In the genomic region with DNA sequence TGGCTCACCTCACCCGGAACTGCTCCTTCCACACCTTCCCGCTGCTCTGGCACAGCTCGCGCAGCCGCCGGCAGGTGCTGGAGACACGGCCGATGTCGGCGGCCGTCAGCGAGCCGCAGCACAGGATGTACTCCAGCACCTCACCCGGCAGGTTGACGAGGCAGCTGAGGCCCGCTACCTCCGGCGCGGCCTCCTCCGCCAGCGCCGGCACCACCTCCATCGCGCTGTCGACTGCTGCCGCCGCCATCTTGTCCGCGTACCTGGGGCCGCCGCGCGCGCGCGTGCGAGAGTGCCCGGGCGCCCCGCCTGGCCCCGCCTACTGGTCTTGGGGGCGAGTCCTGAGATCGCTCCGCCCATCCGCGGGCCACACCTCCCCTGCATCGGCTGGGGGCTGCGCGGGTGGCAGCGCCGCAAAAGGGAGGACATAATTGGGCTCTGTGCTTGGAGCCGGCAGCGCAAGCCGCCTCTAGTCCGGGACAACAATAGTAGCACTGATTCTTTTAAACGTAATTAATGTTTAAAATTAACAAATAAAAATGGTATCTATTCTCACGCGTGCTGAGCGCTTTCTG, we compare ENCODE assay signal across 8 cellular contexts. TPM values are rescaled to one million over a fixed set of nuclear protein-coding genes. Genes with fewer than 3 reads are reported as not detected.
A peak's percentile ranks its signal among the peaks of the same experiment; 100 is the strongest.
DNase-seq lines count a peak whose midpoint lies in the region; ATAC-seq and TF ChIP-seq lines count a peak whose summit lies in the region.

A gene with protein sequence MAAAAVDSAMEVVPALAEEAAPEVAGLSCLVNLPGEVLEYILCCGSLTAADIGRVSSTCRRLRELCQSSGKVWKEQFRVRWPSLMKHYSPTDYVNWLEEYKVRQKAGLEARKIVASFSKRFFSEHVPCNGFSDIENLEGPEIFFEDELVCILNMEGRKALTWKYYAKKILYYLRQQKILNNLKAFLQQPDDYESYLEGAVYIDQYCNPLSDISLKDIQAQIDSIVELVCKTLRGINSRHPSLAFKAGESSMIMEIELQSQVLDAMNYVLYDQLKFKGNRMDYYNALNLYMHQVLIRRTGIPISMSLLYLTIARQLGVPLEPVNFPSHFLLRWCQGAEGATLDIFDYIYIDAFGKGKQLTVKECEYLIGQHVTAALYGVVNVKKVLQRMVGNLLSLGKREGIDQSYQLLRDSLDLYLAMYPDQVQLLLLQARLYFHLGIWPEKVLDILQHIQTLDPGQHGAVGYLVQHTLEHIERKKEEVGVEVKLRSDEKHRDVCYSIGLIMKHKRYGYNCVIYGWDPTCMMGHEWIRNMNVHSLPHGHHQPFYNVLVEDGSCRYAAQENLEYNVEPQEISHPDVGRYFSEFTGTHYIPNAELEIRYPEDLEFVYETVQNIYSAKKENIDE (minus strand): TSS at position 261 of the 572 bp plus-strand sequence. CDS start 14 bp downstream, at position 247.

- H3K4me1 ChIP-seq in BLaER1 (peaks cover 20% of the 10 kb centered on the region), liver (ENCODE audit: control insufficient read depth in 4 of 4, insufficient read depth in 4 of 4, low read length in 3 of 4) (peaks cover 5 to 24% (median 14%) of the 10 kb centered on the region in 4 donors)

- H3K27ac ChIP-seq in BLaER1 (peak within 1 kb of the TSS; percentile 86), liver (ENCODE audit: low read depth in 1 of 2, low read length in 2 of 2) (peak within 1 kb of the TSS; percentile 76 to 82)

- H4K20me1 ChIP-seq in BLaER1 = peaks cover 17% of the 10 kb centered on the region

- peak; percentile 84 for ATAC-seq in GM19328 (IDR thresholded peaks at IDR 0.05; ENCODE audit: unreplicated experiment)
- peak; percentile 84 for ATAC-seq in HG03469 (IDR thresholded peaks at IDR 0.05; ENCODE audit: unreplicated experiment)

- H3K4me3 ChIP-seq in BLaER1 (peak within 1 kb of the TSS; percentile 87), liver (ENCODE audit: low read depth in 1 of 3, low read length in 3 of 3) (peak within 1 kb of the TSS; percentile 87 to 97 (median 93))

- TF ChIP-seq CTCF in liver (IDR thresholded peaks at IDR 0.05; ENCODE audit: low read depth, low read length, missing input control) = no peak

- no peaks in the 10 kb centered on the region for H3K27me3 ChIP-seq in BLaER1
- H3K27me3 ChIP-seq in liver (ENCODE audit: control insufficient read depth in 4 of 4, insufficient read depth in 4 of 4, low read length in 3 of 4) = no peaks in the 10 kb centered on the region

- peaks cover 8% of the 10 kb centered on the region for H3K9me3 ChIP-seq in BLaER1
- no peaks in the 10 kb centered on the region for H3K9me3 ChIP-seq in liver (ENCODE audit: control insufficient read depth in 4 of 4, low read length in 3 of 4)

- WGBS in liver = 3% methylated on average over 59 of the region's 59 CpGs

- peak within 1 kb of the TSS; percentile 92 for H3K4me2 ChIP-seq in BLaER1

- H3K36me3 ChIP-seq in BLaER1 = peaks cover 28% of the 10 kb centered on the region
- H3K36me3 ChIP-seq in liver (ENCODE audit: control insufficient read depth in 4 of 4, insufficient read depth in 3 of 4, low read depth in 1 of 4, low read length in 3 of 4) = peaks cover 0 to 7% (median 2%) of the 10 kb centered on the region in 4 donors

- H3K9ac ChIP-seq in BLaER1 (peak within 1 kb of the TSS; percentile 90), liver (ENCODE audit: low read depth in 1 of 2, low read length in 2 of 2) (peak within 1 kb of the TSS; percentile 1 to 65)

- TF ChIP-seq RAD21 in liver (IDR thresholded peaks at IDR 0.05) = peak in 1 of 2 donors; percentile 15

- DNase-seq in NCI-H526 treated with DMSO at 0.1 percent for 48 hours (lab: John Stamatoyannopoulos, UW) (peak; percentile 75), dermis blood vessel endothelial cell (peak; percentile 92)
- DNase-seq in activated CD4-positive, alpha-beta T cell treated with anti-CD3 and anti-CD28 coated beads, Interleukin-2, amount 50 U/mL, for 4 hours = peak; percentile 90
- peak; percentile 94 for DNase-seq in stimulated activated CD4-positive, alpha-beta T cell treated with anti-CD3 and anti-CD28 coated beads, Interleukin-4, amount 100 ng/mL, for 1 hour

TF ChIP-seq in liver, 16 proteins besides CTCF, POLR2A, EP300 and RAD21:
- TF ChIP-seq, protein P1, sequence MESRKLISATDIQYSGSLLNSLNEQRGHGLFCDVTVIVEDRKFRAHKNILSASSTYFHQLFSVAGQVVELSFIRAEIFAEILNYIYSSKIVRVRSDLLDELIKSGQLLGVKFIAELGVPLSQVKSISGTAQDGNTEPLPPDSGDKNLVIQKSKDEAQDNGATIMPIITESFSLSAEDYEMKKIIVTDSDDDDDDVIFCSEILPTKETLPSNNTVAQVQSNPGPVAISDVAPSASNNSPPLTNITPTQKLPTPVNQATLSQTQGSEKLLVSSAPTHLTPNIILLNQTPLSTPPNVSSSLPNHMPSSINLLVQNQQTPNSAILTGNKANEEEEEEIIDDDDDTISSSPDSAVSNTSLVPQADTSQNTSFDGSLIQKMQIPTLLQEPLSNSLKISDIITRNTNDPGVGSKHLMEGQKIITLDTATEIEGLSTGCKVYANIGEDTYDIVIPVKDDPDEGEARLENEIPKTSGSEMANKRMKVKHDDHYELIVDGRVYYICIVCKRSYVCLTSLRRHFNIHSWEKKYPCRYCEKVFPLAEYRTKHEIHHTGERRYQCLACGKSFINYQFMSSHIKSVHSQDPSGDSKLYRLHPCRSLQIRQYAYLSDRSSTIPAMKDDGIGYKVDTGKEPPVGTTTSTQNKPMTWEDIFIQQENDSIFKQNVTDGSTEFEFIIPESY (IDR thresholded peaks at IDR 0.05) = no peak
- TF ChIP-seq YY1 (IDR thresholded peaks at IDR 0.05) (peak; percentile 95), HNF4A (conservative IDR thresholded peaks at IDR 0.05) (no peak), JUND (IDR thresholded peaks at IDR 0.05) (no peak), FOXA1 (IDR thresholded peaks at IDR 0.05) (no peak), FOXA2 (IDR thresholded peaks at IDR 0.05) (no peak), HNF4G (IDR thresholded peaks at IDR 0.05) (no peak), TAF1 (conservative IDR thresholded peaks at IDR 0.05) (peak; percentile 18), SP1 (IDR thresholded peaks at IDR 0.05) (peak; percentile 18), GABPA (IDR thresholded peaks at IDR 0.05 in 1 of 2, conservative IDR thresholded peaks at IDR 0.05 in 1 of 2) (no peak), RXRA (IDR thresholded peaks at IDR 0.05) (no peak), NR2F2 (IDR thresholded peaks at IDR 0.05) (no peak), EGR1 (IDR thresholded peaks at IDR 0.05; ENCODE audit: low read depth in 2 of 2) (no peak)
- TF ChIP-seq, protein P2, sequence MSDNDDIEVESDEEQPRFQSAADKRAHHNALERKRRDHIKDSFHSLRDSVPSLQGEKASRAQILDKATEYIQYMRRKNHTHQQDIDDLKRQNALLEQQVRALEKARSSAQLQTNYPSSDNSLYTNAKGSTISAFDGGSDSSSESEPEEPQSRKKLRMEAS (IDR thresholded peaks at IDR 0.05) = no peak
- TF ChIP-seq, protein P3, sequence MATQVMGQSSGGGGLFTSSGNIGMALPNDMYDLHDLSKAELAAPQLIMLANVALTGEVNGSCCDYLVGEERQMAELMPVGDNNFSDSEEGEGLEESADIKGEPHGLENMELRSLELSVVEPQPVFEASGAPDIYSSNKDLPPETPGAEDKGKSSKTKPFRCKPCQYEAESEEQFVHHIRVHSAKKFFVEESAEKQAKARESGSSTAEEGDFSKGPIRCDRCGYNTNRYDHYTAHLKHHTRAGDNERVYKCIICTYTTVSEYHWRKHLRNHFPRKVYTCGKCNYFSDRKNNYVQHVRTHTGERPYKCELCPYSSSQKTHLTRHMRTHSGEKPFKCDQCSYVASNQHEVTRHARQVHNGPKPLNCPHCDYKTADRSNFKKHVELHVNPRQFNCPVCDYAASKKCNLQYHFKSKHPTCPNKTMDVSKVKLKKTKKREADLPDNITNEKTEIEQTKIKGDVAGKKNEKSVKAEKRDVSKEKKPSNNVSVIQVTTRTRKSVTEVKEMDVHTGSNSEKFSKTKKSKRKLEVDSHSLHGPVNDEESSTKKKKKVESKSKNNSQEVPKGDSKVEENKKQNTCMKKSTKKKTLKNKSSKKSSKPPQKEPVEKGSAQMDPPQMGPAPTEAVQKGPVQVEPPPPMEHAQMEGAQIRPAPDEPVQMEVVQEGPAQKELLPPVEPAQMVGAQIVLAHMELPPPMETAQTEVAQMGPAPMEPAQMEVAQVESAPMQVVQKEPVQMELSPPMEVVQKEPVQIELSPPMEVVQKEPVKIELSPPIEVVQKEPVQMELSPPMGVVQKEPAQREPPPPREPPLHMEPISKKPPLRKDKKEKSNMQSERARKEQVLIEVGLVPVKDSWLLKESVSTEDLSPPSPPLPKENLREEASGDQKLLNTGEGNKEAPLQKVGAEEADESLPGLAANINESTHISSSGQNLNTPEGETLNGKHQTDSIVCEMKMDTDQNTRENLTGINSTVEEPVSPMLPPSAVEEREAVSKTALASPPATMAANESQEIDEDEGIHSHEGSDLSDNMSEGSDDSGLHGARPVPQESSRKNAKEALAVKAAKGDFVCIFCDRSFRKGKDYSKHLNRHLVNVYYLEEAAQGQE (IDR thresholded peaks at IDR 0.05) = peak; percentile 28
- TF ChIP-seq, protein P4, sequence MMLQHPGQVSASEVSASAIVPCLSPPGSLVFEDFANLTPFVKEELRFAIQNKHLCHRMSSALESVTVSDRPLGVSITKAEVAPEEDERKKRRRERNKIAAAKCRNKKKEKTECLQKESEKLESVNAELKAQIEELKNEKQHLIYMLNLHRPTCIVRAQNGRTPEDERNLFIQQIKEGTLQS (IDR thresholded peaks at IDR 0.05) = no peak

RNA-seq across cellular contexts. Expression of the gene that starts here (rescaled TPM):
- total RNA-seq in dermis blood vessel endothelial cell (140 and 166 TPM in 2 replicates), liver (10 to 100 TPM; 25.5 to 54.4 TPM)
- 10 to 100 TPM; 12.9 to 16.7 TPM for polyA plus RNA-seq in liver

Comparison
In these comparisons a context has a peak if more than half of its experiments do, and no peak if none do; other contexts are left out.
1. Peak in every context shown above with its lines: DNase-seq, ATAC-seq, H3K4me3 ChIP-seq and H3K27ac ChIP-seq.